23 cellular contexts compared by ENCODE assay signal in genomic region chr6:160040527-160041264, GRCh38.
DNase-seq lines count a peak whose midpoint lies in the region; ATAC-seq and TF ChIP-seq lines count a peak whose summit lies in the region.
"Had no signal": no experiment of that assay in that cellular context is flagged by ENCODE, and none has a peak within 500 bp of the region (broad histone marks: within the 10 kb centered on the region; RNA-seq: fewer than 3 reads in every experiment).

No MANE protein-coding gene starts in this region.

- H3K4me1 Mint-ChIP-seq in activated CD4-positive, alpha-beta T cell treated with anti-CD3 and anti-CD28 coated beads, Interleukin-2, amount 10 ng/mL, durations not matched to agents 24 days and 14 days, result peaks cover 26% of the 10 kb centered on the region

- TF ChIP-seq CTCF in RWPE1 (conservative IDR thresholded peaks at IDR 0.05; ENCODE audit: low read depth) (no peak), foreskin keratinocyte (conservative IDR thresholded peaks at IDR 0.05) (no peak), gastrocnemius medialis (IDR thresholded peaks at IDR 0.05 in 4 of 5, conservative IDR thresholded peaks at IDR 0.05 in 1 of 5) (no peak)

- H3K4me1 ChIP-seq in foreskin keratinocyte (peaks cover 41% of the 10 kb centered on the region), gastrocnemius medialis (peaks cover 33 to 42% of the 10 kb centered on the region in 2 donors)

- peaks cover 67% of the 10 kb centered on the region for H3K36me3 Mint-ChIP-seq in activated CD4-positive, alpha-beta T cell treated with anti-CD3 and anti-CD28 coated beads, Interleukin-2, amount 10 ng/mL, durations not matched to agents 24 days and 14 days (ENCODE audit: low read depth)

- POLR2A ChIA-PET in RWPE1 (lab: Yijun Ruan, JAX; ENCODE audit: low non-redundant PET), result no interaction called here

- no peaks in the 10 kb centered on the region for H3K9me3 Mint-ChIP-seq in activated CD4-positive, alpha-beta T cell treated with anti-CD3 and anti-CD28 coated beads, Interleukin-2, amount 10 ng/mL, durations not matched to agents 24 days and 14 days
- H3K9me3 Mint-ChIP-seq: activated B cell treated with CpG ODN at 0.5 μM for 24 hours; activated CD4-positive, alpha-beta memory T cell treated with anti-CD3 and anti-CD28 coated beads, Interleukin-2, amount 10 ng/mL, durations not matched to agents 7 days and 5 days; activated T-helper 1 cell treated with anti-CD3 and anti-CD28 coated beads, Interleukin-12 subunit alpha, Interleukin-12 subunit beta, Interleukin-2, Interleukin-4 antibody, amounts not matched to agents 30 ng/mL and 10 ng/mL and 1 ng/mL, durations not matched to agents 14 hours and 24 hours and 36 hours; dendritic cell treated with granulocyte-macrophage colony-stimulating factor and Interleukin-4, amounts not matched to agents 40 ng/mL and 50 ng/mL, for 4 days; stimulated activated naive CD8-positive, alpha-beta T cell treated with anti-CD3 and anti-CD28 coated beads, Interleukin-15, Interleukin-2, amounts not matched to agents 100 ng/mL and 50 ng/mL, for 24 hours; T-helper 2 cell treated with Interferon-gamma antibody and Interleukin-4, amounts not matched to agents 5 μg/mL and 100 μg/mL, for 36 hours had no signal

- H3K9me3 ChIP-seq in gastrocnemius medialis, result no peaks in the 10 kb centered on the region
- H3K9me3 ChIP-seq: ovary, upper lobe of left lung had no signal

- DNase-seq in activated CD4-positive, alpha-beta T cell treated with anti-CD3 and anti-CD28 coated beads, Interleukin-2, amount 10 ng/mL, durations not matched to agents 24 days and 14 days, result no peak
- DNase-seq in activated CD4-positive, alpha-beta T cell treated with anti-CD3 and anti-CD28 coated beads, Interleukin-2, amount 50 U/mL, for 4 hours, result no peak
- no peak for DNase-seq in RWPE1 (ENCODE audit: low spot score)
- no peak for DNase-seq in foreskin keratinocyte
- DNase-seq in gastrocnemius medialis, result no peak
- no peak for DNase-seq in central memory CD4-positive, alpha-beta T cell
- no peak for DNase-seq in NCI-H69 (lab: John Stamatoyannopoulos, UW)
- DNase-seq in LoVo (ENCODE audit: low spot score), result no peak
- DNase-seq: 8988T; activated B cell treated with CpG ODN at 0.5 μM for 24 hours; activated CD4-positive, alpha-beta memory T cell treated with anti-CD3 and anti-CD28 coated beads, Interleukin-2, amount 10 ng/mL, durations not matched to agents 7 days and 5 days; foreskin melanocyte; H7; KG1; kidney; NCI-H345 had no signal

- no peaks in the 10 kb centered on the region for H3K27me3 Mint-ChIP-seq in activated CD4-positive, alpha-beta T cell treated with anti-CD3 and anti-CD28 coated beads, Interleukin-2, amount 10 ng/mL, durations not matched to agents 24 days and 14 days
- H3K27me3 Mint-ChIP-seq: activated B cell treated with CpG ODN at 0.5 μM for 24 hours; activated CD4-positive, alpha-beta memory T cell treated with anti-CD3 and anti-CD28 coated beads, Interleukin-2, amount 10 ng/mL, durations not matched to agents 7 days and 5 days; B cell; dendritic cell treated with granulocyte-macrophage colony-stimulating factor and Interleukin-4, amounts not matched to agents 40 ng/mL and 50 ng/mL, for 4 days; stimulated activated naive CD8-positive, alpha-beta T cell treated with anti-CD3 and anti-CD28 coated beads, Interleukin-15, Interleukin-2, amounts not matched to agents 100 ng/mL and 50 ng/mL, for 24 hours had no signal

- H3K4me3 ChIP-seq in gastrocnemius medialis, result no peak overlapping the region
- H3K4me3 ChIP-seq: ovary, upper lobe of left lung had no signal

- H3K27me3 ChIP-seq in foreskin keratinocyte (no peaks in the 10 kb centered on the region), gastrocnemius medialis (no peaks in the 10 kb centered on the region)
- H3K27me3 ChIP-seq: ovary, upper lobe of left lung had no signal

- no peak for ATAC-seq in foreskin keratinocyte
- no peak for ATAC-seq in gastrocnemius medialis

- intact Hi-C loops in activated CD4-positive, alpha-beta T cell treated with anti-CD3 and anti-CD28 coated beads, Interleukin-2, amount 10 ng/mL, durations not matched to agents 24 days and 14 days (cut with micrococcal nuclease), result no loop called here
- intact Hi-C loops in gastrocnemius medialis (cut with DNase I; ENCODE audit: low total_unique reads), result no loop called here

- peak overlapping the region; percentile 35 for H3K27ac Mint-ChIP-seq in activated CD4-positive, alpha-beta T cell treated with anti-CD3 and anti-CD28 coated beads, Interleukin-2, amount 10 ng/mL, durations not matched to agents 24 days and 14 days
- H3K27ac Mint-ChIP-seq: B cell; dendritic cell treated with granulocyte-macrophage colony-stimulating factor and Interleukin-4, amounts not matched to agents 40 ng/mL and 50 ng/mL, for 4 days; stimulated activated naive CD8-positive, alpha-beta T cell treated with anti-CD3 and anti-CD28 coated beads, Interleukin-15, Interleukin-2, amounts not matched to agents 100 ng/mL and 50 ng/mL, for 24 hours had no signal

- no peak overlapping the region for H3K4me3 Mint-ChIP-seq in activated CD4-positive, alpha-beta T cell treated with anti-CD3 and anti-CD28 coated beads, Interleukin-2, amount 10 ng/mL, durations not matched to agents 24 days and 14 days
- H3K4me3 Mint-ChIP-seq: activated B cell treated with CpG ODN at 0.5 μM for 24 hours; activated CD4-positive, alpha-beta memory T cell treated with anti-CD3 and anti-CD28 coated beads, Interleukin-2, amount 10 ng/mL, durations not matched to agents 7 days and 5 days; activated T-helper 1 cell treated with anti-CD3 and anti-CD28 coated beads, Interleukin-12 subunit alpha, Interleukin-12 subunit beta, Interleukin-2, Interleukin-4 antibody, amounts not matched to agents 30 ng/mL and 10 ng/mL and 1 ng/mL, durations not matched to agents 14 hours and 24 hours and 36 hours; B cell; dendritic cell treated with granulocyte-macrophage colony-stimulating factor and Interleukin-4, amounts not matched to agents 40 ng/mL and 50 ng/mL, for 4 days; stimulated activated naive CD8-positive, alpha-beta T cell treated with anti-CD3 and anti-CD28 coated beads, Interleukin-15, Interleukin-2, amounts not matched to agents 100 ng/mL and 50 ng/mL, for 24 hours had no signal

- H3K27ac ChIP-seq in RWPE1 (peak overlapping the region; percentile 98), foreskin keratinocyte (peak overlapping the region; percentile 78), gastrocnemius medialis (peak overlapping the region; percentile 63 to 77 (median 68))
- H3K27ac ChIP-seq: ovary had no signal

- peaks cover 0 to 58% of the 10 kb centered on the region in 2 donors for H3K36me3 ChIP-seq in gastrocnemius medialis
- H3K36me3 ChIP-seq: ovary had no signal

- in situ Hi-C loops in gastrocnemius medialis (cut with MboI; ENCODE audit: low sequenced_read_pairs in 4 of 4), result loop anchor here in 1 of 4 donors (25.0 kb wide), 1 partner anchor 178 kb away; no protein-coding TSS in a partner anchor

- CTCF ChIA-PET in RWPE1 (lab: Yijun Ruan, JAX), result interaction anchor here (0.6 to 0.9 kb wide), 3 partner anchors 10 to 337 kb away, joined by 3 to 4 read pairs (median 3); no protein-coding TSS in a partner anchor

- no peak for TF ChIP-seq POLR2A in gastrocnemius medialis (IDR thresholded peaks at IDR 0.05)
